ENCODE assay signal across 15 cellular contexts in genomic region chrX:136221851-136222513, GRCh38. TPM values are rescaled to one million over a fixed set of nuclear protein-coding genes. Genes with fewer than 3 reads are reported as not detected.
DNase-seq lines count a peak whose midpoint lies in the region; ATAC-seq and TF ChIP-seq lines count a peak whose summit lies in the region.
"Had no signal": no experiment of that assay in that cellular context is flagged by ENCODE, and none has a peak within 500 bp of the region (broad histone marks: within the 10 kb centered on the region; RNA-seq: fewer than 3 reads in every experiment).

No MANE protein-coding gene starts in this region.

- no peak overlapping the region for H3K4me3 Mint-ChIP-seq in activated CD4-positive, alpha-beta T cell treated with anti-CD3 and anti-CD28 coated beads for 36 hours
- H3K4me3 Mint-ChIP-seq in T-helper 17 cell = no peak overlapping the region
- no peak overlapping the region for H3K4me3 Mint-ChIP-seq in chondrocyte (ENCODE audit: unreplicated experiment)
- no peak overlapping the region for H3K4me3 Mint-ChIP-seq in Calu3 (ENCODE audit: low read depth, unreplicated experiment)
- H3K4me3 Mint-ChIP-seq: CD4-positive, CD25-positive, alpha-beta regulatory T cell; GM23338 had no signal

- H3K9me3 ChIP-seq in T-helper 17 cell (ENCODE audit: control insufficient read depth, low read length, poor library complexity, severe bottlenecking) = no peaks in the 10 kb centered on the region
- H3K9me3 ChIP-seq in mesenchymal stem cell (ENCODE audit: control insufficient read depth, low read length) = no peaks in the 10 kb centered on the region
- no peaks in the 10 kb centered on the region for H3K9me3 ChIP-seq in breast epithelium
- H3K9me3 ChIP-seq: BLaER1 treated with 17β-estradiol and CSF1 and Interleukin-3, amounts not matched to agents 10 nM and 100 nM had no signal

- H2BK5ac ChIP-seq in mesenchymal stem cell (ENCODE audit: low read depth, low read length, poor library complexity, severe bottlenecking) = no peak overlapping the region

- H3K4me1 Mint-ChIP-seq in activated CD4-positive, alpha-beta T cell treated with anti-CD3 and anti-CD28 coated beads for 36 hours = peaks cover 3% of the 10 kb centered on the region
- H3K4me1 Mint-ChIP-seq in T-helper 17 cell (no peaks in the 10 kb centered on the region), chondrocyte (ENCODE audit: low read depth) (peaks cover 14% of the 10 kb centered on the region), Calu3 (ENCODE audit: low read depth, unreplicated experiment) (no peaks in the 10 kb centered on the region)
- H3K4me1 Mint-ChIP-seq: CD4-positive, CD25-positive, alpha-beta regulatory T cell; GM23338 had no signal

- WGBS in mesenchymal stem cell = 100% methylated on average over 3 of the region's 3 CpGs

- peak overlapping the region; percentile 78 for H3K27ac ChIP-seq in mesenchymal stem cell (ENCODE audit: low read length, poor library complexity, severe bottlenecking)
- H3K27ac ChIP-seq in breast epithelium = no peak overlapping the region
- H3K27ac ChIP-seq: 22Rv1; BLaER1 treated with 17β-estradiol and CSF1 and Interleukin-3, amounts not matched to agents 10 nM and 100 nM had no signal

- H3K36me3 Mint-ChIP-seq in activated CD4-positive, alpha-beta T cell treated with anti-CD3 and anti-CD28 coated beads for 36 hours (ENCODE audit: low read depth) = peaks cover 36% of the 10 kb centered on the region
- no peaks in the 10 kb centered on the region for H3K36me3 Mint-ChIP-seq in T-helper 17 cell (ENCODE audit: low read depth)
- peaks cover 38% of the 10 kb centered on the region for H3K36me3 Mint-ChIP-seq in chondrocyte (ENCODE audit: low read depth)
- no peaks in the 10 kb centered on the region for H3K36me3 Mint-ChIP-seq in Calu3 (ENCODE audit: insufficient read depth, unreplicated experiment)

- H2BK120ac ChIP-seq in mesenchymal stem cell (ENCODE audit: low read depth, low read length) = no peak overlapping the region

- H3K4ac ChIP-seq in mesenchymal stem cell (ENCODE audit: low read depth in 1 of 2, low read length in 2 of 2) = no peak overlapping the region

- no peak overlapping the region for H4K8ac ChIP-seq in mesenchymal stem cell (ENCODE audit: low read length)

- no peak overlapping the region for H3K18ac ChIP-seq in mesenchymal stem cell (ENCODE audit: low read depth in 1 of 2, low read length in 2 of 2)

- no peak for DNase-seq in activated CD4-positive, alpha-beta T cell treated with anti-CD3 and anti-CD28 coated beads for 36 hours
- no peak for DNase-seq in activated CD4-positive, alpha-beta T cell treated with anti-CD3 and anti-CD28 coated beads, Interleukin-2, amount 50 U/mL, for 48 hours
- DNase-seq in T-helper 17 cell = no peak
- no peak for DNase-seq in chondrocyte (ENCODE audit: low spot score)
- no peak for DNase-seq in mesenchymal stem cell
- DNase-seq in Calu3 = no peak
- no peak for DNase-seq in NCI-H2107 (lab: John Stamatoyannopoulos, UW)
- DNase-seq in breast epithelium (ENCODE audit: low spot score in 2 of 2) = no peak
- DNase-seq: CD4-positive, CD25-positive, alpha-beta regulatory T cell; DMS 273 treated with DMSO at 0.1 percent for 48 hours; H7 had no signal

- no TSS peak for BruUV-seq in Calu3 (replicated peaks; lab: Mats Ljungman, UMichigan)

- peaks cover 19 to 82% of the 10 kb centered on the region in 2 experiments for H3K36me3 ChIP-seq in mesenchymal stem cell (ENCODE audit: control insufficient read depth in 1 of 2, insufficient read depth in 2 of 2, low read depth in 1 of 2, low read length in 2 of 2)
- no peaks in the 10 kb centered on the region for H3K36me3 ChIP-seq in breast epithelium

- H3K4me2 ChIP-seq in mesenchymal stem cell (ENCODE audit: low read length, poor library complexity, severe bottlenecking) = no peak overlapping the region
- H3K4me2 ChIP-seq: BLaER1 treated with 17β-estradiol and CSF1 and Interleukin-3, amounts not matched to agents 10 nM and 100 nM; GM23338 had no signal

- H2BK12ac ChIP-seq in mesenchymal stem cell (ENCODE audit: low read length in 2 of 2) = no peak overlapping the region

- H3K14ac ChIP-seq in mesenchymal stem cell (ENCODE audit: low read length in 2 of 2) = no peak overlapping the region

- H3K9me3 Mint-ChIP-seq in activated CD4-positive, alpha-beta T cell treated with anti-CD3 and anti-CD28 coated beads for 36 hours (ENCODE audit: low read depth) = no peaks in the 10 kb centered on the region
- H3K9me3 Mint-ChIP-seq in chondrocyte (ENCODE audit: low read depth) (no peaks in the 10 kb centered on the region), Calu3 (ENCODE audit: low read depth, unreplicated experiment) (no peaks in the 10 kb centered on the region)
- H3K9me3 Mint-ChIP-seq: CD4-positive, CD25-positive, alpha-beta regulatory T cell; GM23338 had no signal

- H2BK15ac ChIP-seq in mesenchymal stem cell (ENCODE audit: low read depth, poor library complexity, severe bottlenecking) = no peak overlapping the region

- H2AFZ ChIP-seq in mesenchymal stem cell (ENCODE audit: low read depth, low read length) = no peak overlapping the region
- H2AFZ ChIP-seq: GM23338 had no signal

- no peak for TF ChIP-seq POLR2A in breast epithelium (IDR thresholded peaks at IDR 0.05)

- no peak overlapping the region for H3K9ac ChIP-seq in mesenchymal stem cell (ENCODE audit: low read length)
- H3K9ac ChIP-seq: BLaER1 treated with 17β-estradiol and CSF1 and Interleukin-3, amounts not matched to agents 10 nM and 100 nM had no signal

- H3K4me1 ChIP-seq in mesenchymal stem cell (ENCODE audit: control insufficient read depth, insufficient read depth, low read depth, low read length) = peaks cover 2% of the 10 kb centered on the region
- no peaks in the 10 kb centered on the region for H3K4me1 ChIP-seq in breast epithelium
- H3K4me1 ChIP-seq: BLaER1 treated with 17β-estradiol and CSF1 and Interleukin-3, amounts not matched to agents 10 nM and 100 nM had no signal

- POLR2A ChIA-PET in activated CD4-positive, alpha-beta T cell treated with anti-CD3 and anti-CD28 coated beads for 36 hours (lab: Charles Lee) = no interaction called here

- peak overlapping the region; percentile 4 for H3K27ac Mint-ChIP-seq in activated CD4-positive, alpha-beta T cell treated with anti-CD3 and anti-CD28 coated beads for 36 hours
- peak overlapping the region; percentile 29 for H3K27ac Mint-ChIP-seq in T-helper 17 cell
- H3K27ac Mint-ChIP-seq in chondrocyte (ENCODE audit: unreplicated experiment) = peak overlapping the region; percentile 65
- no peak overlapping the region for H3K27ac Mint-ChIP-seq in Calu3 (ENCODE audit: unreplicated experiment)
- H3K27ac Mint-ChIP-seq: CD4-positive, CD25-positive, alpha-beta regulatory T cell; GM23338 had no signal

- no peak overlapping the region for H4K91ac ChIP-seq in mesenchymal stem cell (ENCODE audit: low read length)

- H2AK5ac ChIP-seq in mesenchymal stem cell (ENCODE audit: low read length, severe bottlenecking) = no peak overlapping the region

- intact Hi-C loops in activated CD4-positive, alpha-beta T cell treated with anti-CD3 and anti-CD28 coated beads for 36 hours (cut with DNase I, micrococcal nuclease) = no loop called here
- intact Hi-C loops in Calu3 (cut with micrococcal nuclease; ENCODE audit: unreplicated experiment) = no loop called here
- intact Hi-C loops in breast epithelium (cut with DNase I; ENCODE audit: low total_unique reads) = no loop called here

- H3K4me3 ChIP-seq in mesenchymal stem cell (ENCODE audit: insufficient read depth in 1 of 2, low read depth in 1 of 2, low read length in 2 of 2) = no peak overlapping the region
- H3K4me3 ChIP-seq in breast epithelium = no peak overlapping the region
- H3K4me3 ChIP-seq: BLaER1 treated with 17β-estradiol and CSF1 and Interleukin-3, amounts not matched to agents 10 nM and 100 nM; GM23338 had no signal

- no peak overlapping the region for H3K23ac ChIP-seq in mesenchymal stem cell (ENCODE audit: low read length in 2 of 2)

- H3K79me1 ChIP-seq in mesenchymal stem cell (replicated peaks; ENCODE audit: low read length, poor library complexity, severe bottlenecking) = no peaks in the 10 kb centered on the region

- ATAC-seq in activated CD4-positive, alpha-beta T cell treated with anti-CD3 and anti-CD28 coated beads for 36 hours = no peak
- no peak for ATAC-seq in T-helper 17 cell
- ATAC-seq: GM23338, HepG2 had no signal

- CTCF ChIA-PET in activated CD4-positive, alpha-beta T cell treated with anti-CD3 and anti-CD28 coated beads for 36 hours (lab: Charles Lee) = no interaction called here
- CTCF ChIA-PET in Calu3 (lab: Charles Lee) = no interaction called here

- peaks cover 0 to 7% of the 10 kb centered on the region in 2 experiments for H3K27me3 ChIP-seq in mesenchymal stem cell (ENCODE audit: control insufficient read depth in 1 of 2, insufficient read depth in 1 of 2, low read length in 2 of 2)
- peaks cover 0 to 6% of the 10 kb centered on the region in 2 donors for H3K27me3 ChIP-seq in breast epithelium

- TF ChIP-seq CTCF in chondrocyte (IDR thresholded peaks at IDR 0.05) = no peak
- TF ChIP-seq CTCF in Calu3 (IDR thresholded peaks at IDR 0.05; ENCODE audit: unreplicated experiment) = no peak
- no peak for TF ChIP-seq CTCF in breast epithelium (IDR thresholded peaks at IDR 0.05)

- H3K27me3 Mint-ChIP-seq in activated CD4-positive, alpha-beta T cell treated with anti-CD3 and anti-CD28 coated beads for 36 hours = no peaks in the 10 kb centered on the region
- H3K27me3 Mint-ChIP-seq in T-helper 17 cell = no peaks in the 10 kb centered on the region
- H3K27me3 Mint-ChIP-seq in chondrocyte (ENCODE audit: low read depth) = no peaks in the 10 kb centered on the region
- H3K27me3 Mint-ChIP-seq in Calu3 (ENCODE audit: unreplicated experiment) = no peaks in the 10 kb centered on the region
- H3K27me3 Mint-ChIP-seq: CD4-positive, CD25-positive, alpha-beta regulatory T cell had no signal

RNA-seq across cellular contexts. Expression of gene MAP7D3, which starts 29.2 kb away (rescaled TPM):
- 10 to 100 TPM; 16.8 to 22.7 TPM for total RNA-seq in activated CD4-positive, alpha-beta T cell treated with anti-CD3 and anti-CD28 coated beads for 36 hours
- total RNA-seq in T-helper 17 cell (1 to 10 TPM; 6.0 to 6.7 TPM), chondrocyte (48.2 to 52.7 TPM (median 50.8 TPM) in 3 replicates), Calu3 (2022) (7.9 and 8.0 TPM in 2 replicates), breast epithelium (10 to 100 TPM; 10.5 to 48.5 (median 19.3) TPM)
- polyA plus RNA-seq in mesenchymal stem cell (2013, experiment 1 of 2) = 55.4 TPM
- polyA plus RNA-seq in mesenchymal stem cell (2013, experiment 2 of 2) = 50.7 TPM
- total RNA-seq: HepG2 had no signal
- polyA plus RNA-seq: HepG2 had no signal
